ENCODE assay signal across 12 cellular contexts in genomic region chr2:60366178-60366577, GRCh38.
A peak's percentile ranks its signal among the peaks of the same experiment; 100 is the strongest.
DNase-seq lines count a peak whose midpoint lies in the region; ATAC-seq and TF ChIP-seq lines count a peak whose summit lies in the region.
"Had no signal": no experiment of that assay in that cellular context is flagged by ENCODE, and none has a peak within 500 bp of the region (broad histone marks: within the 10 kb centered on the region; RNA-seq: fewer than 3 reads in every experiment).

No MANE protein-coding gene starts in this region.

- DNase-seq in activated naive CD8-positive, alpha-beta T cell treated with anti-CD3 and anti-CD28 coated beads for 36 hours, result no peak
- no peak for DNase-seq in activated naive CD8-positive, alpha-beta T cell treated with anti-CD3 and anti-CD28 coated beads, Interleukin-2, amount 50 U/mL, for 24 hours
- DNase-seq in activated CD8-positive, alpha-beta T cell treated with anti-CD3 and anti-CD28 coated beads, Interleukin-2, amount 10 ng/mL, durations not matched to agents 7 days and 5 days, result no peak
- DNase-seq in activated naive CD4-positive, alpha-beta T cell treated with anti-CD3 and anti-CD28 coated beads, Interleukin-2, amount 50 U/mL, for 16 hours, result no peak
- no peak for DNase-seq in activated T-helper 2 cell treated with anti-CD3 and anti-CD28 coated beads, Interferon-gamma antibody, Interleukin-2, Interleukin-4, amounts not matched to agents 10 μg/mL and 5 μg/mL and 100 μg/mL, durations not matched to agents 14 hours and 24 hours and 36 hours (ENCODE audit: low spot score)
- DNase-seq: H7, NCI-H748 treated with DMSO at 0.1 percent for 48 hours, uterus had no signal

- intact Hi-C loops in activated T-helper 2 cell treated with anti-CD3 and anti-CD28 coated beads, Interferon-gamma antibody, Interleukin-2, Interleukin-4, amounts not matched to agents 10 μg/mL and 5 μg/mL and 100 μg/mL, durations not matched to agents 14 hours and 24 hours and 36 hours (cut with micrococcal nuclease), result no loop called here

- no peaks in the 10 kb centered on the region for H3K4me1 Mint-ChIP-seq in activated naive CD8-positive, alpha-beta T cell treated with anti-CD3 and anti-CD28 coated beads for 36 hours
- peaks cover 8% of the 10 kb centered on the region for H3K4me1 Mint-ChIP-seq in activated naive CD8-positive, alpha-beta T cell treated with anti-CD3 and anti-CD28 coated beads, Interleukin-2, amount 50 U/mL, for 24 hours
- peaks cover 96% of the 10 kb centered on the region for H3K4me1 Mint-ChIP-seq in stimulated activated memory B cell treated with anti-CD40 and anti-IgM and Interleukin-4, amounts not matched to agents 10 μg/mL and 1 μg/mL and 100 μg/mL, for 72 hours
- H3K4me1 Mint-ChIP-seq in activated CD8-positive, alpha-beta T cell treated with anti-CD3 and anti-CD28 coated beads, Interleukin-2, amount 10 ng/mL, durations not matched to agents 7 days and 5 days (ENCODE audit: low read depth), result no peaks in the 10 kb centered on the region
- H3K4me1 Mint-ChIP-seq in activated T-helper 2 cell treated with anti-CD3 and anti-CD28 coated beads, Interferon-gamma antibody, Interleukin-2, Interleukin-4, amounts not matched to agents 10 μg/mL and 5 μg/mL and 100 μg/mL, durations not matched to agents 14 hours and 24 hours and 36 hours (ENCODE audit: low read depth), result no peaks in the 10 kb centered on the region

- POLR2A ChIA-PET in activated CD8-positive, alpha-beta T cell treated with anti-CD3 and anti-CD28 coated beads, Interleukin-2, amount 10 ng/mL, durations not matched to agents 7 days and 5 days (lab: Charles Lee), result no interaction called here

- 0 out of 2 replicates have a peak, but pooled peaks have one; percentile 20 for TF ChIP-seq POLR2A in Raji (IDR thresholded peaks at IDR 0.05; ENCODE audit: insufficient read depth, low read depth, low read length)

- H3K27me3 Mint-ChIP-seq in activated naive CD8-positive, alpha-beta T cell treated with anti-CD3 and anti-CD28 coated beads for 36 hours, result no peaks in the 10 kb centered on the region
- no peaks in the 10 kb centered on the region for H3K27me3 Mint-ChIP-seq in activated naive CD8-positive, alpha-beta T cell treated with anti-CD3 and anti-CD28 coated beads, Interleukin-2, amount 50 U/mL, for 24 hours
- H3K27me3 Mint-ChIP-seq in stimulated activated memory B cell treated with anti-CD40 and anti-IgM and Interleukin-4, amounts not matched to agents 10 μg/mL and 1 μg/mL and 100 μg/mL, for 72 hours, result no peaks in the 10 kb centered on the region
- peaks cover 18% of the 10 kb centered on the region for H3K27me3 Mint-ChIP-seq in activated CD8-positive, alpha-beta T cell treated with anti-CD3 and anti-CD28 coated beads, Interleukin-2, amount 10 ng/mL, durations not matched to agents 7 days and 5 days (ENCODE audit: low read depth)
- peaks cover 6% of the 10 kb centered on the region for H3K27me3 Mint-ChIP-seq in activated T-helper 2 cell treated with anti-CD3 and anti-CD28 coated beads, Interferon-gamma antibody, Interleukin-2, Interleukin-4, amounts not matched to agents 10 μg/mL and 5 μg/mL and 100 μg/mL, durations not matched to agents 14 hours and 24 hours and 36 hours (ENCODE audit: low read depth)

- CTCF ChIA-PET in activated CD8-positive, alpha-beta T cell treated with anti-CD3 and anti-CD28 coated beads, Interleukin-2, amount 10 ng/mL, durations not matched to agents 7 days and 5 days (lab: Charles Lee), result no interaction called here

- no peaks in the 10 kb centered on the region for H3K9me3 Mint-ChIP-seq in activated naive CD8-positive, alpha-beta T cell treated with anti-CD3 and anti-CD28 coated beads for 36 hours
- H3K9me3 Mint-ChIP-seq in activated naive CD8-positive, alpha-beta T cell treated with anti-CD3 and anti-CD28 coated beads, Interleukin-2, amount 50 U/mL, for 24 hours, result no peaks in the 10 kb centered on the region
- H3K9me3 Mint-ChIP-seq in stimulated activated memory B cell treated with anti-CD40 and anti-IgM and Interleukin-4, amounts not matched to agents 10 μg/mL and 1 μg/mL and 100 μg/mL, for 72 hours, result peaks cover 7% of the 10 kb centered on the region
- no peaks in the 10 kb centered on the region for H3K9me3 Mint-ChIP-seq in activated CD8-positive, alpha-beta T cell treated with anti-CD3 and anti-CD28 coated beads, Interleukin-2, amount 10 ng/mL, durations not matched to agents 7 days and 5 days (ENCODE audit: insufficient read depth)
- H3K9me3 Mint-ChIP-seq in activated T-helper 2 cell treated with anti-CD3 and anti-CD28 coated beads, Interferon-gamma antibody, Interleukin-2, Interleukin-4, amounts not matched to agents 10 μg/mL and 5 μg/mL and 100 μg/mL, durations not matched to agents 14 hours and 24 hours and 36 hours, result no peaks in the 10 kb centered on the region

- no peaks in the 10 kb centered on the region for H3K36me3 Mint-ChIP-seq in activated naive CD8-positive, alpha-beta T cell treated with anti-CD3 and anti-CD28 coated beads for 36 hours
- no peaks in the 10 kb centered on the region for H3K36me3 Mint-ChIP-seq in activated naive CD8-positive, alpha-beta T cell treated with anti-CD3 and anti-CD28 coated beads, Interleukin-2, amount 50 U/mL, for 24 hours (ENCODE audit: low read depth)
- H3K36me3 Mint-ChIP-seq in stimulated activated memory B cell treated with anti-CD40 and anti-IgM and Interleukin-4, amounts not matched to agents 10 μg/mL and 1 μg/mL and 100 μg/mL, for 72 hours, result peaks cover 12% of the 10 kb centered on the region
- H3K36me3 Mint-ChIP-seq in activated CD8-positive, alpha-beta T cell treated with anti-CD3 and anti-CD28 coated beads, Interleukin-2, amount 10 ng/mL, durations not matched to agents 7 days and 5 days (ENCODE audit: low read depth), result no peaks in the 10 kb centered on the region
- no peaks in the 10 kb centered on the region for H3K36me3 Mint-ChIP-seq in activated T-helper 2 cell treated with anti-CD3 and anti-CD28 coated beads, Interferon-gamma antibody, Interleukin-2, Interleukin-4, amounts not matched to agents 10 μg/mL and 5 μg/mL and 100 μg/mL, durations not matched to agents 14 hours and 24 hours and 36 hours (ENCODE audit: low read depth)

- ATAC-seq in activated naive CD8-positive, alpha-beta T cell treated with anti-CD3 and anti-CD28 coated beads, Interleukin-2, amount 50 U/mL, for 24 hours, result no peak
- ATAC-seq in HG03066 (IDR thresholded peaks at IDR 0.05; ENCODE audit: low read depth, unreplicated experiment), result peak; percentile 55
- ATAC-seq in stimulated activated memory B cell treated with anti-CD40 and anti-IgM and Interleukin-4, amounts not matched to agents 10 μg/mL and 1 μg/mL and 100 μg/mL, for 72 hours, result peak; percentile 72
- no peak for ATAC-seq in activated CD8-positive, alpha-beta T cell treated with anti-CD3 and anti-CD28 coated beads, Interleukin-2, amount 10 ng/mL, durations not matched to agents 7 days and 5 days
- ATAC-seq: K562 had no signal

- H3K27ac Mint-ChIP-seq in activated naive CD8-positive, alpha-beta T cell treated with anti-CD3 and anti-CD28 coated beads for 36 hours, result peak overlapping the region; percentile 70
- no peak overlapping the region for H3K27ac Mint-ChIP-seq in activated naive CD8-positive, alpha-beta T cell treated with anti-CD3 and anti-CD28 coated beads, Interleukin-2, amount 50 U/mL, for 24 hours
- peak overlapping the region; percentile 96 for H3K27ac Mint-ChIP-seq in stimulated activated memory B cell treated with anti-CD40 and anti-IgM and Interleukin-4, amounts not matched to agents 10 μg/mL and 1 μg/mL and 100 μg/mL, for 72 hours
- no peak overlapping the region for H3K27ac Mint-ChIP-seq in activated CD8-positive, alpha-beta T cell treated with anti-CD3 and anti-CD28 coated beads, Interleukin-2, amount 10 ng/mL, durations not matched to agents 7 days and 5 days
- no peak overlapping the region for H3K27ac Mint-ChIP-seq in activated T-helper 2 cell treated with anti-CD3 and anti-CD28 coated beads, Interferon-gamma antibody, Interleukin-2, Interleukin-4, amounts not matched to agents 10 μg/mL and 5 μg/mL and 100 μg/mL, durations not matched to agents 14 hours and 24 hours and 36 hours

- no peak overlapping the region for H3K4me3 Mint-ChIP-seq in activated naive CD8-positive, alpha-beta T cell treated with anti-CD3 and anti-CD28 coated beads for 36 hours
- no peak overlapping the region for H3K4me3 Mint-ChIP-seq in activated naive CD8-positive, alpha-beta T cell treated with anti-CD3 and anti-CD28 coated beads, Interleukin-2, amount 50 U/mL, for 24 hours
- no peak overlapping the region for H3K4me3 Mint-ChIP-seq in stimulated activated memory B cell treated with anti-CD40 and anti-IgM and Interleukin-4, amounts not matched to agents 10 μg/mL and 1 μg/mL and 100 μg/mL, for 72 hours
- H3K4me3 Mint-ChIP-seq in activated CD8-positive, alpha-beta T cell treated with anti-CD3 and anti-CD28 coated beads, Interleukin-2, amount 10 ng/mL, durations not matched to agents 7 days and 5 days, result no peak overlapping the region
- no peak overlapping the region for H3K4me3 Mint-ChIP-seq in activated T-helper 2 cell treated with anti-CD3 and anti-CD28 coated beads, Interferon-gamma antibody, Interleukin-2, Interleukin-4, amounts not matched to agents 10 μg/mL and 5 μg/mL and 100 μg/mL, durations not matched to agents 14 hours and 24 hours and 36 hours (ENCODE audit: low read depth)

Comparison
In these comparisons a context has a peak if more than half of its experiments do, and no peak if none do; other contexts are left out.
1. H3K27ac Mint-ChIP-seq: peak in activated naive CD8-positive, alpha-beta T cell treated with anti-CD3 and anti-CD28 coated beads for 36 hours (single experiment) and stimulated activated memory B cell treated with anti-CD40 and anti-IgM and Interleukin-4, amounts not matched to agents 10 μg/mL and 1 μg/mL and 100 μg/mL, for 72 hours (single experiment); none in activated naive CD8-positive, alpha-beta T cell treated with anti-CD3 and anti-CD28 coated beads, Interleukin-2, amount 50 U/mL, for 24 hours (single experiment), activated CD8-positive, alpha-beta T cell treated with anti-CD3 and anti-CD28 coated beads, Interleukin-2, amount 10 ng/mL, durations not matched to agents 7 days and 5 days (single experiment) and activated T-helper 2 cell treated with anti-CD3 and anti-CD28 coated beads, Interferon-gamma antibody, Interleukin-2, Interleukin-4, amounts not matched to agents 10 μg/mL and 5 μg/mL and 100 μg/mL, durations not matched to agents 14 hours and 24 hours and 36 hours (single experiment).
2. ATAC-seq: peak in HG03066 (single experiment) and stimulated activated memory B cell treated with anti-CD40 and anti-IgM and Interleukin-4, amounts not matched to agents 10 μg/mL and 1 μg/mL and 100 μg/mL, for 72 hours (single experiment); none in activated naive CD8-positive, alpha-beta T cell treated with anti-CD3 and anti-CD28 coated beads, Interleukin-2, amount 50 U/mL, for 24 hours (single experiment) and activated CD8-positive, alpha-beta T cell treated with anti-CD3 and anti-CD28 coated beads, Interleukin-2, amount 10 ng/mL, durations not matched to agents 7 days and 5 days (single experiment).